ENCODE assay signal across 19 cellular contexts in genomic region chr1:2031546-2032540, GRCh38. TPM values are rescaled to one million over a fixed set of nuclear protein-coding genes. Genes with fewer than 3 reads are reported as not detected.
"Had no signal": no experiment of that assay in that cellular context is flagged by ENCODE, and none has a peak within 500 bp of the region (broad histone marks: within the 10 kb centered on the region; RNA-seq: fewer than 3 reads in every experiment).

No MANE protein-coding gene starts in this region.

- DNase-seq: activated CD4-positive, alpha-beta memory T cell treated with anti-CD3 and anti-CD28 coated beads for 36 hours; activated effector memory CD4-positive, alpha-beta T cell treated with anti-CD3 and anti-CD28 coated beads, Interleukin-2, amount 50 U/mL, for 16 hours; activated T-cell treated with anti-CD3 and anti-CD28 coated beads, Interleukin-2, amount 50 U/mL, for 4 hours; colonic mucosa; effector CD4-positive, alpha-beta T cell; gastrocnemius medialis; midbrain; naive B cell; right lobe of liver; spleen; stimulated activated CD4-positive, alpha-beta T cell treated with anti-CD3 and anti-CD28 coated beads, Interleukin-1b, Interleukin-23, amount 100 ng/mL, for 48 hours; stimulated activated naive B cell treated with anti-CD40 and anti-IgM and Interleukin-4, amounts not matched to agents 10 μg/mL and 1 μg/mL and 100 μg/mL, for 72 hours; trophoblast cell had no signal

- H3K9me3 Mint-ChIP-seq: activated CD4-positive, alpha-beta memory T cell treated with anti-CD3 and anti-CD28 coated beads for 36 hours; activated T-cell treated with anti-CD3 and anti-CD28 coated beads, Interleukin-2, amount 50 U/mL, for 4 hours; naive B cell; stimulated activated naive B cell treated with anti-CD40 and anti-IgM and Interleukin-4, amounts not matched to agents 10 μg/mL and 1 μg/mL and 100 μg/mL, for 72 hours; T-helper 1 cell treated with Interleukin-12 subunit alpha and Interleukin-12 subunit beta and Interleukin-4 antibody, amounts not matched to agents 30 μg/mL and 1 μg/mL, for 36 hours had no signal

- H3K4me3 Mint-ChIP-seq: activated CD4-positive, alpha-beta memory T cell treated with anti-CD3 and anti-CD28 coated beads for 36 hours; activated naive CD8-positive, alpha-beta T cell; activated T-cell treated with anti-CD3 and anti-CD28 coated beads, Interleukin-2, amount 50 U/mL, for 4 hours; naive B cell; stimulated activated naive B cell treated with anti-CD40 and anti-IgM and Interleukin-4, amounts not matched to agents 10 μg/mL and 1 μg/mL and 100 μg/mL, for 72 hours; T-helper 1 cell treated with Interleukin-12 subunit alpha and Interleukin-12 subunit beta and Interleukin-4 antibody, amounts not matched to agents 30 μg/mL and 1 μg/mL, for 36 hours had no signal

- H3K27me3 ChIP-seq: ascending aorta, colonic mucosa, right lobe of liver had no signal

- H3K9me3 ChIP-seq: ascending aorta, colonic mucosa, gastrocnemius medialis, right lobe of liver, spleen had no signal

- H3K36me3 ChIP-seq: ascending aorta, colonic mucosa, gastrocnemius medialis, right lobe of liver, spleen had no signal

- ATAC-seq: activated T-cell treated with anti-CD3 and anti-CD28 coated beads, Interleukin-2, amount 50 U/mL, for 4 hours; gastrocnemius medialis; stimulated activated naive B cell treated with anti-CD40 and anti-IgM and Interleukin-4, amounts not matched to agents 10 μg/mL and 1 μg/mL and 100 μg/mL, for 72 hours had no signal

- H3K27ac ChIP-seq: ascending aorta, colonic mucosa, gastrocnemius medialis, right lobe of liver, spleen had no signal

- H3K4me1 ChIP-seq: ascending aorta, colonic mucosa, gastrocnemius medialis, right lobe of liver had no signal

- H3K27me3 Mint-ChIP-seq: activated naive CD8-positive, alpha-beta T cell had no signal

- H3K4me3 ChIP-seq: ascending aorta, colonic mucosa, gastrocnemius medialis, lung, right lobe of liver, spleen had no signal

- H3K4me1 Mint-ChIP-seq: stimulated activated naive B cell treated with anti-CD40 and anti-IgM and Interleukin-4, amounts not matched to agents 10 μg/mL and 1 μg/mL and 100 μg/mL, for 72 hours had no signal

- H3K27ac Mint-ChIP-seq: activated CD4-positive, alpha-beta memory T cell treated with anti-CD3 and anti-CD28 coated beads for 36 hours; activated naive CD8-positive, alpha-beta T cell; naive B cell; progenitor cell of endocrine pancreas; stimulated activated naive B cell treated with anti-CD40 and anti-IgM and Interleukin-4, amounts not matched to agents 10 μg/mL and 1 μg/mL and 100 μg/mL, for 72 hours; T-helper 1 cell treated with Interleukin-12 subunit alpha and Interleukin-12 subunit beta and Interleukin-4 antibody, amounts not matched to agents 30 μg/mL and 1 μg/mL, for 36 hours had no signal

- H3K36me3 Mint-ChIP-seq: activated CD4-positive, alpha-beta memory T cell treated with anti-CD3 and anti-CD28 coated beads for 36 hours; activated naive CD8-positive, alpha-beta T cell; naive B cell; stimulated activated naive B cell treated with anti-CD40 and anti-IgM and Interleukin-4, amounts not matched to agents 10 μg/mL and 1 μg/mL and 100 μg/mL, for 72 hours had no signal

RNA-seq across cellular contexts. Expression of gene GABRD, which starts 12.7 kb away (rescaled TPM):
- total RNA-seq: activated CD4-positive, alpha-beta memory T cell treated with anti-CD3 and anti-CD28 coated beads for 36 hours; activated T-cell treated with anti-CD3 and anti-CD28 coated beads, Interleukin-2, amount 50 U/mL, for 4 hours; ascending aorta; bronchial epithelial cell; progenitor cell of endocrine pancreas had no signal

RNA-seq across cellular contexts. Expression of gene CFAP74, which starts 28.3 kb away (rescaled TPM):
- total RNA-seq: activated CD4-positive, alpha-beta memory T cell treated with anti-CD3 and anti-CD28 coated beads for 36 hours; activated T-cell treated with anti-CD3 and anti-CD28 coated beads, Interleukin-2, amount 50 U/mL, for 4 hours; ascending aorta; bronchial epithelial cell; gastrocnemius medialis had no signal
